In the genomic region with DNA sequence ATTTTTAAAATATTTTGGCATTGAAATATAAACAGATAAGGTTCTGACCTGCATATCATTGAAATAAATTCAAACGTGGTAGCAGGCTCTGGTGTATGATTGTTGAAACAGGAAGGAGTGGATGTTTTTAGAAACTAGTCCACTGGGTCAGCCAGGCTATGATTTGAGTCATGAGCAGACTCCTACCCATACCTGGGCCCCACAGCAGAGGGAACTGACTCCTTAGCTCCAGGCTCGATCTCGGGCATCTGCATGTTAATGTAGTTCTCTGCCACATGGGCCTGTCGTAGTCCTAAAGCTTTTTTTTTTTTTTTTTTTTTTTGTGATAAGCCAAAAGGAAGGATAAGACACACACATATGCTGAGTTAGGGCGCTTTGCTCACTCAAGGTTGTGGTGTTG, we compare ENCODE assay signal across 10 cellular contexts.
DNase-seq lines count a peak whose midpoint lies in the region; ATAC-seq lines count a peak whose summit lies in the region.
"Had no signal": no experiment of that assay in that cellular context is flagged by ENCODE, and none has a peak within 500 bp of the region (broad histone marks: within the 10 kb centered on the region; RNA-seq: fewer than 3 reads in every experiment).

No MANE protein-coding gene starts in this region.

- peak; percentile 74 for ATAC-seq in GM18502 (IDR thresholded peaks at IDR 0.05; ENCODE audit: poor library complexity, unreplicated experiment)
- peak; percentile 61 for ATAC-seq in GM21515 (IDR thresholded peaks at IDR 0.05; ENCODE audit: unreplicated experiment)
- ATAC-seq in HG03565 (IDR thresholded peaks at IDR 0.05; ENCODE audit: unreplicated experiment), result peak; percentile 55

- DNase-seq in fibroblast of gingiva (ENCODE audit: low read depth) (peak; percentile 27), AG08396 (ENCODE audit: low spot score) (no peak), NCI-H526 (lab: John Stamatoyannopoulos, UW) (no peak), NCI-H2171 treated with DMSO at 0.1 percent for 48 hours (lab: John Stamatoyannopoulos, UW) (no peak), NCI-H226 (no peak)
- DNase-seq: activated CD4-positive, alpha-beta T cell treated with anti-CD3 and anti-CD28 coated beads, Interleukin-2, amount 10 ng/mL, durations not matched to agents 24 days and 14 days; NCI-H510A had no signal
